ENCODE assay signal across 10 cellular contexts in the genomic region with DNA sequence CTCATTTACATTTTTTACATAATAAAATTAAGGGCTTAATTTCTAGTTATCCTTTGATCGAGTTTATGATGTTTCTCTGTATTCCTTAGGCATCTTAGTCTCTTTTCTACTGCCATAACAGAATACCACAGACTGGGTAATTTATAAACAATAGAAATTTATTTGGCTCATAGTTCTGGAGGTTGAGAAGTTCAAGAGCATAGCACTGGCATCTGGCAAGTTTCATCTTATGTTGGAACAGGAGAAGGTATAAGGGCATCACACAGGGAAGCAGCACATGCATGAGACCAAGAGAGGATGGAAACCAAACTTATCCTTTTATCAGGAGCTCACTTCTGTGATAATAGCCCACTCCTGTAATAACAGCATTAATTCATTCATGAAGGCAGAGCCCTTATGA.
"Had no signal": no experiment of that assay in that cellular context is flagged by ENCODE, and none has a peak within 500 bp of the region (broad histone marks: within the 10 kb centered on the region; RNA-seq: fewer than 3 reads in every experiment).

No MANE protein-coding gene starts in this region.

- H3K4me1 ChIP-seq: HAP-1 had no signal

- H3K9me3 ChIP-seq: HAP-1 had no signal

- H3K4me3 ChIP-seq: GM23248, GM23338, HAP-1 had no signal

- H3K36me3 ChIP-seq: HAP-1 had no signal

- FAIRE-seq: H1, H54 had no signal

- DNase-seq: GM23248, GOT3, H7, H9, HCEC 1CT, HFFc6 had no signal

- H3K27ac ChIP-seq: GM23248 had no signal
